In the genomic region with DNA sequence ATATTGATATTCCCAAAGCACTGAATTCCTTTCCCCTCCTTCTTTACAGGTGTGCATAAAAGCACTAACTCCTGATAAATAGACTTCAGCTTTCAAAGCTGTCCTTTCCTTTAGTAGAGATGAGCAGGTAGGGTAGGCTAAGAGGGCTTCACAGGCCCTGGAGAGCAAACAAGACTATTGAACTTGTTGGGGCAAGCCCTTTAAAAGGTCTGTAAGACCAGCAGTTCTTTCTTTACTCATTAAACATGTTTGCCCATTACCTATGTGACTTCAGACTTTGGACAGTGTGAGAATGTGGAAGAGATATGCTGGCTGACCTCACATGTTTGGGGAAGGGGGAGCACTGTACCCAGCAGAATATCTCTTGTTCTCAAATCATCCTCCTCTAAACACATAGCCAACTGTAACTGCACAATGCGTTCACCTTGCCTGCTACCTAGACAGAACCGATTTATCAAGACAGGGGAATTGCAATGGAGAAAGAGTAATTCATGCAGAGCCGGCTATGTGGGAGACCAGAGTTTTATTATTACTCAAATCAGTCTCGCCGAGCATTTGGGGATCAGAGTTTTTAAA, we compare ENCODE assay signal across 1 cellular context.
TF ChIP-seq lines count a peak whose summit lies in the region.

No MANE protein-coding gene starts in this region.

TF ChIP-seq in HepG2, 621 proteins besides CTCF, POLR2A, EP300 and RAD21 (continued from another document and continues in another):
- TF ChIP-seq, protein P1, sequence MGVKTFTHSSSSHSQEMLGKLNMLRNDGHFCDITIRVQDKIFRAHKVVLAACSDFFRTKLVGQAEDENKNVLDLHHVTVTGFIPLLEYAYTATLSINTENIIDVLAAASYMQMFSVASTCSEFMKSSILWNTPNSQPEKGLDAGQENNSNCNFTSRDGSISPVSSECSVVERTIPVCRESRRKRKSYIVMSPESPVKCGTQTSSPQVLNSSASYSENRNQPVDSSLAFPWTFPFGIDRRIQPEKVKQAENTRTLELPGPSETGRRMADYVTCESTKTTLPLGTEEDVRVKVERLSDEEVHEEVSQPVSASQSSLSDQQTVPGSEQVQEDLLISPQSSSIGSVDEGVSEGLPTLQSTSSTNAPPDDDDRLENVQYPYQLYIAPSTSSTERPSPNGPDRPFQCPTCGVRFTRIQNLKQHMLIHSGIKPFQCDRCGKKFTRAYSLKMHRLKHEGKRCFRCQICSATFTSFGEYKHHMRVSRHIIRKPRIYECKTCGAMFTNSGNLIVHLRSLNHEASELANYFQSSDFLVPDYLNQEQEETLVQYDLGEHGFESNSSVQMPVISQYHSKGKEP (CRISPR knock-in tag; IDR thresholded peaks at IDR 0.05): no peak
- TF ChIP-seq ZNF713 (CRISPR knock-in tag; IDR thresholded peaks at IDR 0.05) (no peak), ZNF678 (CRISPR knock-in tag; IDR thresholded peaks at IDR 0.05) (no peak), HMG20A (CRISPR knock-in tag; IDR thresholded peaks at IDR 0.05; ENCODE audit: borderline replicate concordance) (peak; percentile 91), FOSL1 (CRISPR knock-in tag; IDR thresholded peaks at IDR 0.05; ENCODE audit: borderline replicate concordance) (no peak), ZNF24 (IDR thresholded peaks at IDR 0.05) (no peak), TMF1 (CRISPR knock-in tag; IDR thresholded peaks at IDR 0.05; ENCODE audit: low read depth) (no peak), ZFP1 (CRISPR knock-in tag; IDR thresholded peaks at IDR 0.05) (no peak), HDAC6 (IDR thresholded peaks at IDR 0.05; ENCODE audit: low read depth, low read length) (no peak), ZNF567 (CRISPR knock-in tag; IDR thresholded peaks at IDR 0.05; ENCODE audit: borderline replicate concordance) (no peak), NFE2L2 (IDR thresholded peaks at IDR 0.05; ENCODE audit: low read length) (no peak), FOXM1 (CRISPR knock-in tag; IDR thresholded peaks at IDR 0.05) (no peak), SP1 (IDR thresholded peaks at IDR 0.05) (no peak), SP1 (CRISPR knock-in tag; IDR thresholded peaks at IDR 0.05) (no peak), ZNF430 (CRISPR knock-in tag; IDR thresholded peaks at IDR 0.05) (no peak), ZNF776 (CRISPR knock-in tag; IDR thresholded peaks at IDR 0.05) (no peak), ZNF460 (CRISPR knock-in tag; IDR thresholded peaks at IDR 0.05; ENCODE audit: borderline replicate concordance) (no peak), ZNF10 (CRISPR knock-in tag; IDR thresholded peaks at IDR 0.05; ENCODE audit: borderline replicate concordance, low read depth) (no peak), IKZF4 (CRISPR knock-in tag; IDR thresholded peaks at IDR 0.05; ENCODE audit: borderline replicate concordance, low read depth, not compliant biosample characterization) (no peak), KDM5B (CRISPR knock-in tag; IDR thresholded peaks at IDR 0.05; ENCODE audit: borderline replicate concordance) (no peak), TAF15 (IDR thresholded peaks at IDR 0.05; ENCODE audit: low read depth, low read length, poor library complexity, severe bottlenecking) (no peak), HES4 (CRISPR knock-in tag; IDR thresholded peaks at IDR 0.05; ENCODE audit: borderline replicate concordance) (no peak), PCBP1 (IDR thresholded peaks at IDR 0.05; ENCODE audit: borderline replicate concordance, low read depth, low read length) (no peak), YY1 (IDR thresholded peaks at IDR 0.05; ENCODE audit: insufficient read depth, insufficient replicate concordance, low read depth, low read length) (no peak), CEBPB (IDR thresholded peaks at IDR 0.05; ENCODE audit: borderline replicate concordance, low read depth, low read length) (no peak), HNF4A (CRISPR knock-in tag; IDR thresholded peaks at IDR 0.05) (peak; percentile 99), RBFOX2 (IDR thresholded peaks at IDR 0.05; ENCODE audit: low read depth, low read length) (no peak), ZNF792 (CRISPR knock-in tag; IDR thresholded peaks at IDR 0.05) (peak; percentile 80; the same call in 1 of the 2 replicates), ZNF841 (CRISPR knock-in tag; IDR thresholded peaks at IDR 0.05; ENCODE audit: borderline replicate concordance) (no peak), PITX1 (CRISPR knock-in tag; IDR thresholded peaks at IDR 0.05) (peak; percentile 76; the same call in 1 of the 2 replicates), ZNF570 (CRISPR knock-in tag; IDR thresholded peaks at IDR 0.05; ENCODE audit: borderline replicate concordance) (no peak), MTF2 (CRISPR knock-in tag; IDR thresholded peaks at IDR 0.05; ENCODE audit: borderline replicate concordance) (no peak; the same call in 1 of the 2 replicates), ZBTB42 (CRISPR knock-in tag; IDR thresholded peaks at IDR 0.05) (no peak), ZNF207 (IDR thresholded peaks at IDR 0.05; ENCODE audit: borderline replicate concordance) (no peak), MIER3 (CRISPR knock-in tag; IDR thresholded peaks at IDR 0.05; ENCODE audit: borderline replicate concordance) (peak; percentile 48; the same call in 1 of the 2 replicates), ZFP82 (CRISPR knock-in tag; IDR thresholded peaks at IDR 0.05; ENCODE audit: borderline replicate concordance) (no peak; the same call in 1 of the 2 replicates), FOXA1 (IDR thresholded peaks at IDR 0.05) (peak; percentile 59; the same call in 1 of the 2 replicates), FOXA1 (CRISPR knock-in tag; IDR thresholded peaks at IDR 0.05) (peak; percentile 93), ZNF510 (CRISPR knock-in tag; IDR thresholded peaks at IDR 0.05; ENCODE audit: low read depth) (0 out of 2 replicates have a peak, but pooled peaks have one; percentile 24), PAX8 (CRISPR knock-in tag; IDR thresholded peaks at IDR 0.05; ENCODE audit: borderline replicate concordance) (no peak), CC2D1A (CRISPR knock-in tag; IDR thresholded peaks at IDR 0.05) (no peak), GATAD1 (CRISPR knock-in tag; IDR thresholded peaks at IDR 0.05) (peak; percentile 58), TCF7 (IDR thresholded peaks at IDR 0.05; ENCODE audit: low read depth) (peak; percentile 82), ZNF3 (CRISPR knock-in tag; IDR thresholded peaks at IDR 0.05) (no peak)
- TF ChIP-seq, protein P2, sequence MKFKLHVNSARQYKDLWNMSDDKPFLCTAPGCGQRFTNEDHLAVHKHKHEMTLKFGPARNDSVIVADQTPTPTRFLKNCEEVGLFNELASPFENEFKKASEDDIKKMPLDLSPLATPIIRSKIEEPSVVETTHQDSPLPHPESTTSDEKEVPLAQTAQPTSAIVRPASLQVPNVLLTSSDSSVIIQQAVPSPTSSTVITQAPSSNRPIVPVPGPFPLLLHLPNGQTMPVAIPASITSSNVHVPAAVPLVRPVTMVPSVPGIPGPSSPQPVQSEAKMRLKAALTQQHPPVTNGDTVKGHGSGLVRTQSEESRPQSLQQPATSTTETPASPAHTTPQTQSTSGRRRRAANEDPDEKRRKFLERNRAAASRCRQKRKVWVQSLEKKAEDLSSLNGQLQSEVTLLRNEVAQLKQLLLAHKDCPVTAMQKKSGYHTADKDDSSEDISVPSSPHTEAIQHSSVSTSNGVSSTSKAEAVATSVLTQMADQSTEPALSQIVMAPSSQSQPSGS (CRISPR knock-in tag; IDR thresholded peaks at IDR 0.05): peak; percentile 95
- TF ChIP-seq, protein P3, sequence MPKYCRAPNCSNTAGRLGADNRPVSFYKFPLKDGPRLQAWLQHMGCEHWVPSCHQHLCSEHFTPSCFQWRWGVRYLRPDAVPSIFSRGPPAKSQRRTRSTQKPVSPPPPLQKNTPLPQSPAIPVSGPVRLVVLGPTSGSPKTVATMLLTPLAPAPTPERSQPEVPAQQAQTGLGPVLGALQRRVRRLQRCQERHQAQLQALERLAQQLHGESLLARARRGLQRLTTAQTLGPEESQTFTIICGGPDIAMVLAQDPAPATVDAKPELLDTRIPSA (CRISPR knock-in tag; IDR thresholded peaks at IDR 0.05; ENCODE audit: borderline replicate concordance): no peak
- TF ChIP-seq, protein P4, sequence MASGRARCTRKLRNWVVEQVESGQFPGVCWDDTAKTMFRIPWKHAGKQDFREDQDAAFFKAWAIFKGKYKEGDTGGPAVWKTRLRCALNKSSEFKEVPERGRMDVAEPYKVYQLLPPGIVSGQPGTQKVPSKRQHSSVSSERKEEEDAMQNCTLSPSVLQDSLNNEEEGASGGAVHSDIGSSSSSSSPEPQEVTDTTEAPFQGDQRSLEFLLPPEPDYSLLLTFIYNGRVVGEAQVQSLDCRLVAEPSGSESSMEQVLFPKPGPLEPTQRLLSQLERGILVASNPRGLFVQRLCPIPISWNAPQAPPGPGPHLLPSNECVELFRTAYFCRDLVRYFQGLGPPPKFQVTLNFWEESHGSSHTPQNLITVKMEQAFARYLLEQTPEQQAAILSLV (CRISPR knock-in tag; IDR thresholded peaks at IDR 0.05; ENCODE audit: borderline replicate concordance): no peak; the same call in 1 of the 2 replicates
- TF ChIP-seq, protein P5, sequence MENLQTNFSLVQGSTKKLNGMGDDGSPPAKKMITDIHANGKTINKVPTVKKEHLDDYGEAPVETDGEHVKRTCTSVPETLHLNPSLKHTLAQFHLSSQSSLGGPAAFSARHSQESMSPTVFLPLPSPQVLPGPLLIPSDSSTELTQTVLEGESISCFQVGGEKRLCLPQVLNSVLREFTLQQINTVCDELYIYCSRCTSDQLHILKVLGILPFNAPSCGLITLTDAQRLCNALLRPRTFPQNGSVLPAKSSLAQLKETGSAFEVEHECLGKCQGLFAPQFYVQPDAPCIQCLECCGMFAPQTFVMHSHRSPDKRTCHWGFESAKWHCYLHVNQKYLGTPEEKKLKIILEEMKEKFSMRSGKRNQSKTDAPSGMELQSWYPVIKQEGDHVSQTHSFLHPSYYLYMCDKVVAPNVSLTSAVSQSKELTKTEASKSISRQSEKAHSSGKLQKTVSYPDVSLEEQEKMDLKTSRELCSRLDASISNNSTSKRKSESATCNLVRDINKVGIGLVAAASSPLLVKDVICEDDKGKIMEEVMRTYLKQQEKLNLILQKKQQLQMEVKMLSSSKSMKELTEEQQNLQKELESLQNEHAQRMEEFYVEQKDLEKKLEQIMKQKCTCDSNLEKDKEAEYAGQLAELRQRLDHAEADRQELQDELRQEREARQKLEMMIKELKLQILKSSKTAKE (CRISPR knock-in tag; IDR thresholded peaks at IDR 0.05; ENCODE audit: borderline replicate concordance): peak; percentile 76; the same call in 1 of the 2 replicates
- TF ChIP-seq, protein P6, sequence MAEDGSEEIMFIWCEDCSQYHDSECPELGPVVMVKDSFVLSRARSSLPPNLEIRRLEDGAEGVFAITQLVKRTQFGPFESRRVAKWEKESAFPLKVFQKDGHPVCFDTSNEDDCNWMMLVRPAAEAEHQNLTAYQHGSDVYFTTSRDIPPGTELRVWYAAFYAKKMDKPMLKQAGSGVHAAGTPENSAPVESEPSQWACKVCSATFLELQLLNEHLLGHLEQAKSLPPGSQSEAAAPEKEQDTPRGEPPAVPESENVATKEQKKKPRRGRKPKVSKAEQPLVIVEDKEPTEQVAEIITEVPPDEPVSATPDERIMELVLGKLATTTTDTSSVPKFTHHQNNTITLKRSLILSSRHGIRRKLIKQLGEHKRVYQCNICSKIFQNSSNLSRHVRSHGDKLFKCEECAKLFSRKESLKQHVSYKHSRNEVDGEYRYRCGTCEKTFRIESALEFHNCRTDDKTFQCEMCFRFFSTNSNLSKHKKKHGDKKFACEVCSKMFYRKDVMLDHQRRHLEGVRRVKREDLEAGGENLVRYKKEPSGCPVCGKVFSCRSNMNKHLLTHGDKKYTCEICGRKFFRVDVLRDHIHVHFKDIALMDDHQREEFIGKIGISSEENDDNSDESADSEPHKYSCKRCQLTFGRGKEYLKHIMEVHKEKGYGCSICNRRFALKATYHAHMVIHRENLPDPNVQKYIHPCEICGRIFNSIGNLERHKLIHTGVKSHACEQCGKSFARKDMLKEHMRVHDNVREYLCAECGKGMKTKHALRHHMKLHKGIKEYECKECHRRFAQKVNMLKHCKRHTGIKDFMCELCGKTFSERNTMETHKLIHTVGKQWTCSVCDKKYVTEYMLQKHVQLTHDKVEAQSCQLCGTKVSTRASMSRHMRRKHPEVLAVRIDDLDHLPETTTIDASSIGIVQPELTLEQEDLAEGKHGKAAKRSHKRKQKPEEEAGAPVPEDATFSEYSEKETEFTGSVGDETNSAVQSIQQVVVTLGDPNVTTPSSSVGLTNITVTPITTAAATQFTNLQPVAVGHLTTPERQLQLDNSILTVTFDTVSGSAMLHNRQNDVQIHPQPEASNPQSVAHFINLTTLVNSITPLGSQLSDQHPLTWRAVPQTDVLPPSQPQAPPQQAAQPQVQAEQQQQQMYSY (CRISPR knock-in tag; IDR thresholded peaks at IDR 0.05): no peak
- TF ChIP-seq, protein P7, sequence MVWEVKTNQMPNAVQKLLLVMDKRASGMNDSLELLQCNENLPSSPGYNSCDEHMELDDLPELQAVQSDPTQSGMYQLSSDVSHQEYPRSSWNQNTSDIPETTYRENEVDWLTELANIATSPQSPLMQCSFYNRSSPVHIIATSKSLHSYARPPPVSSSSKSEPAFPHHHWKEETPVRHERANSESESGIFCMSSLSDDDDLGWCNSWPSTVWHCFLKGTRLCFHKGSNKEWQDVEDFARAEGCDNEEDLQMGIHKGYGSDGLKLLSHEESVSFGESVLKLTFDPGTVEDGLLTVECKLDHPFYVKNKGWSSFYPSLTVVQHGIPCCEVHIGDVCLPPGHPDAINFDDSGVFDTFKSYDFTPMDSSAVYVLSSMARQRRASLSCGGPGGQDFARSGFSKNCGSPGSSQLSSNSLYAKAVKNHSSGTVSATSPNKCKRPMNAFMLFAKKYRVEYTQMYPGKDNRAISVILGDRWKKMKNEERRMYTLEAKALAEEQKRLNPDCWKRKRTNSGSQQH (CRISPR knock-in tag; IDR thresholded peaks at IDR 0.05; ENCODE audit: low read depth): no peak
- TF ChIP-seq, protein P8, sequence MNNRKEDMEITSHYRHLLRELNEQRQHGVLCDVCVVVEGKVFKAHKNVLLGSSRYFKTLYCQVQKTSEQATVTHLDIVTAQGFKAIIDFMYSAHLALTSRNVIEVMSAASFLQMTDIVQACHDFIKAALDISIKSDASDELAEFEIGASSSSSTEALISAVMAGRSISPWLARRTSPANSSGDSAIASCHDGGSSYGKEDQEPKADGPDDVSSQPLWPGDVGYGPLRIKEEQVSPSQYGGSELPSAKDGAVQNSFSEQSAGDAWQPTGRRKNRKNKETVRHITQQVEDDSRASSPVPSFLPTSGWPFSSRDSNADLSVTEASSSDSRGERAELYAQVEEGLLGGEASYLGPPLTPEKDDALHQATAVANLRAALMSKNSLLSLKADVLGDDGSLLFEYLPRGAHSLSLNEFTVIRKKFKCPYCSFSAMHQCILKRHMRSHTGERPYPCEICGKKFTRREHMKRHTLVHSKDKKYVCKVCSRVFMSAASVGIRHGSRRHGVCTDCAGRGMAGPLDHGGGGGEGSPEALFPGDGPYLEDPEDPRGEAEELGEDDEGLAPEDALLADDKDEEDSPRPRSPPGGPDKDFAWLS (CRISPR knock-in tag; IDR thresholded peaks at IDR 0.05; ENCODE audit: borderline replicate concordance): 0 out of 2 replicates have a peak, but pooled peaks have one; percentile 32
- TF ChIP-seq, protein P9, sequence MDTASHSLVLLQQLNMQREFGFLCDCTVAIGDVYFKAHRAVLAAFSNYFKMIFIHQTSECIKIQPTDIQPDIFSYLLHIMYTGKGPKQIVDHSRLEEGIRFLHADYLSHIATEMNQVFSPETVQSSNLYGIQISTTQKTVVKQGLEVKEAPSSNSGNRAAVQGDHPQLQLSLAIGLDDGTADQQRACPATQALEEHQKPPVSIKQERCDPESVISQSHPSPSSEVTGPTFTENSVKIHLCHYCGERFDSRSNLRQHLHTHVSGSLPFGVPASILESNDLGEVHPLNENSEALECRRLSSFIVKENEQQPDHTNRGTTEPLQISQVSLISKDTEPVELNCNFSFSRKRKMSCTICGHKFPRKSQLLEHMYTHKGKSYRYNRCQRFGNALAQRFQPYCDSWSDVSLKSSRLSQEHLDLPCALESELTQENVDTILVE (CRISPR knock-in tag; IDR thresholded peaks at IDR 0.05): peak; percentile 64
